ENCODE assay signal across 32 cellular contexts in genomic region chr2:124796647-124797437, GRCh38.
"Had no signal": no experiment of that assay in that cellular context is flagged by ENCODE, and none has a peak within 500 bp of the region (broad histone marks: within the 10 kb centered on the region; RNA-seq: fewer than 3 reads in every experiment).

No MANE protein-coding gene starts in this region.

- H3K4me2 ChIP-seq: hepatocyte had no signal

- FAIRE-seq: colon had no signal

- DNase-seq: activated B cell treated with CpG ODN at 0.5 μM for 24 hours; activated CD4-positive, alpha-beta memory T cell treated with anti-CD3 and anti-CD28 coated beads for 36 hours; activated CD4-positive, alpha-beta T cell treated with anti-CD3 and anti-CD28 coated beads, Interleukin-2, amount 10 ng/mL, durations not matched to agents 24 days and 14 days; activated CD8-positive, alpha-beta memory T cell treated with anti-CD3 and anti-CD28 coated beads, Interleukin-2, amount 50 U/mL, for 48 hours; activated CD8-positive, alpha-beta T cell treated with anti-CD3 and anti-CD28 coated beads, Interleukin-2, amount 10 ng/mL, durations not matched to agents 7 days and 5 days; activated gamma-delta T cell; activated naive CD4-positive, alpha-beta T cell; activated naive CD4-positive, alpha-beta T cell treated with anti-CD3 and anti-CD28 coated beads, Interleukin-2, amount 10 ng/mL, durations not matched to agents 7 days and 5 days; activated naive CD8-positive, alpha-beta T cell treated with anti-CD3 and anti-CD28 coated beads, Interleukin-2, amount 10 ng/mL, durations not matched to agents 7 days and 5 days; activated T-cell treated with anti-CD3 and anti-CD28 coated beads for 4 hours; activated T-cell treated with anti-CD3 and anti-CD28 coated beads, Interleukin-2, amount 50 U/mL, for 24 hours; activated T-cell treated with anti-CD3 and anti-CD28 coated beads, Interleukin-2, amount 50 U/mL, for 72 hours; amniotic stem cell; body of pancreas; caudate nucleus; cortex of kidney; effector memory CD4-positive, alpha-beta T cell; erythroblast; foreskin melanocyte; heart right ventricle; T-helper 1 cell; T-helper 17 cell; T1000; WERI-Rb-1 had no signal

- H3K9me3 Mint-ChIP-seq: activated CD4-positive, alpha-beta memory T cell treated with anti-CD3 and anti-CD28 coated beads for 36 hours; activated CD4-positive, alpha-beta T cell treated with anti-CD3 and anti-CD28 coated beads, Interleukin-2, amount 10 ng/mL, durations not matched to agents 24 days and 14 days; activated naive CD4-positive, alpha-beta T cell treated with anti-CD3 and anti-CD28 coated beads, Interleukin-2, amount 10 ng/mL, durations not matched to agents 7 days and 5 days; activated naive CD8-positive, alpha-beta T cell treated with anti-CD3 and anti-CD28 coated beads, Interleukin-2, amount 10 ng/mL, durations not matched to agents 7 days and 5 days had no signal

- H3K27ac ChIP-seq: body of pancreas, dorsolateral prefrontal cortex, esophagus muscularis mucosa, gastroesophageal sphincter, heart right ventricle, hepatocyte, WERI-Rb-1 had no signal

- H3K4me3 ChIP-seq: body of pancreas, dorsolateral prefrontal cortex, esophagus muscularis mucosa, gastroesophageal sphincter, heart right ventricle, hepatocyte had no signal

- H3K4me3 Mint-ChIP-seq: activated B cell treated with CpG ODN at 0.5 μM for 24 hours; activated CD4-positive, alpha-beta memory T cell treated with anti-CD3 and anti-CD28 coated beads for 36 hours; activated CD4-positive, alpha-beta T cell treated with anti-CD3 and anti-CD28 coated beads, Interleukin-2, amount 10 ng/mL, durations not matched to agents 24 days and 14 days; activated CD8-positive, alpha-beta T cell treated with anti-CD3 and anti-CD28 coated beads, Interleukin-2, amount 10 ng/mL, durations not matched to agents 7 days and 5 days; activated naive CD4-positive, alpha-beta T cell treated with anti-CD3 and anti-CD28 coated beads, Interleukin-2, amount 10 ng/mL, durations not matched to agents 7 days and 5 days; activated naive CD8-positive, alpha-beta T cell treated with anti-CD3 and anti-CD28 coated beads, Interleukin-2, amount 10 ng/mL, durations not matched to agents 7 days and 5 days; activated T-cell treated with anti-CD3 and anti-CD28 coated beads, Interleukin-2, amount 50 U/mL, for 24 hours; activated T-cell treated with anti-CD3 and anti-CD28 coated beads, Interleukin-2, amount 50 U/mL, for 72 hours; T-helper 17 cell; T-helper 2 cell treated with Interferon-gamma antibody and Interleukin-4, amounts not matched to agents 5 μg/mL and 100 μg/mL, for 36 hours had no signal

- H3K27me3 Mint-ChIP-seq: activated B cell treated with CpG ODN at 0.5 μM for 24 hours; activated CD4-positive, alpha-beta memory T cell treated with anti-CD3 and anti-CD28 coated beads for 36 hours; activated CD4-positive, alpha-beta T cell treated with anti-CD3 and anti-CD28 coated beads, Interleukin-2, amount 10 ng/mL, durations not matched to agents 24 days and 14 days; activated naive CD4-positive, alpha-beta T cell treated with anti-CD3 and anti-CD28 coated beads, Interleukin-2, amount 10 ng/mL, durations not matched to agents 7 days and 5 days; activated naive CD8-positive, alpha-beta T cell treated with anti-CD3 and anti-CD28 coated beads, Interleukin-2, amount 10 ng/mL, durations not matched to agents 7 days and 5 days; activated T-cell treated with anti-CD3 and anti-CD28 coated beads, Interleukin-2, amount 50 U/mL, for 24 hours; T-helper 17 cell had no signal

- H3K9me3 ChIP-seq: body of pancreas, esophagus muscularis mucosa, gastroesophageal sphincter, heart right ventricle had no signal

- H3K27ac Mint-ChIP-seq: activated B cell treated with CpG ODN at 0.5 μM for 24 hours; activated CD4-positive, alpha-beta memory T cell treated with anti-CD3 and anti-CD28 coated beads for 36 hours; activated CD4-positive, alpha-beta T cell treated with anti-CD3 and anti-CD28 coated beads, Interleukin-2, amount 10 ng/mL, durations not matched to agents 24 days and 14 days; activated CD8-positive, alpha-beta T cell treated with anti-CD3 and anti-CD28 coated beads, Interleukin-2, amount 10 ng/mL, durations not matched to agents 7 days and 5 days; activated naive CD4-positive, alpha-beta T cell treated with anti-CD3 and anti-CD28 coated beads, Interleukin-2, amount 10 ng/mL, durations not matched to agents 7 days and 5 days; activated naive CD4-positive, alpha-beta T cell treated with anti-CD3 and anti-CD28 coated beads, Interleukin-2, amount 50 U/mL, for 72 hours; activated naive CD8-positive, alpha-beta T cell treated with anti-CD3 and anti-CD28 coated beads, Interleukin-2, amount 10 ng/mL, durations not matched to agents 7 days and 5 days; activated T-cell treated with anti-CD3 and anti-CD28 coated beads, Interleukin-2, amount 50 U/mL, for 24 hours; activated T-cell treated with anti-CD3 and anti-CD28 coated beads, Interleukin-2, amount 50 U/mL, for 72 hours; T-helper 17 cell; T-helper 2 cell treated with Interferon-gamma antibody and Interleukin-4, amounts not matched to agents 5 μg/mL and 100 μg/mL, for 36 hours had no signal

- H3K4me1 Mint-ChIP-seq: activated B cell treated with CpG ODN at 0.5 μM for 24 hours; activated CD4-positive, alpha-beta T cell treated with anti-CD3 and anti-CD28 coated beads, Interleukin-2, amount 10 ng/mL, durations not matched to agents 24 days and 14 days; activated naive CD4-positive, alpha-beta T cell treated with anti-CD3 and anti-CD28 coated beads, Interleukin-2, amount 10 ng/mL, durations not matched to agents 7 days and 5 days; activated naive CD8-positive, alpha-beta T cell treated with anti-CD3 and anti-CD28 coated beads, Interleukin-2, amount 10 ng/mL, durations not matched to agents 7 days and 5 days; T-helper 17 cell had no signal

- H3K36me3 ChIP-seq: esophagus muscularis mucosa, gastroesophageal sphincter, heart right ventricle, WERI-Rb-1 had no signal

- H3K4me1 ChIP-seq: body of pancreas, esophagus muscularis mucosa, gastroesophageal sphincter, heart right ventricle had no signal

- ATAC-seq: activated CD4-positive, CD25-positive, alpha-beta regulatory T cell treated with anti-CD3 and anti-CD28 coated beads, Interleukin-2, amount 50 U/mL, for 24 hours; activated CD8-positive, alpha-beta T cell treated with anti-CD3 and anti-CD28 coated beads, Interleukin-2, amount 10 ng/mL, durations not matched to agents 7 days and 5 days; activated naive CD4-positive, alpha-beta T cell treated with anti-CD3 and anti-CD28 coated beads, Interleukin-2, amount 50 U/mL, for 72 hours; activated T-cell treated with anti-CD3 and anti-CD28 coated beads, Interleukin-2, amount 50 U/mL, for 72 hours; body of pancreas; gastroesophageal sphincter; heart right ventricle; T-helper 17 cell had no signal

- H3K36me3 Mint-ChIP-seq: activated CD4-positive, alpha-beta memory T cell treated with anti-CD3 and anti-CD28 coated beads for 36 hours; activated naive CD4-positive, alpha-beta T cell treated with anti-CD3 and anti-CD28 coated beads, Interleukin-2, amount 10 ng/mL, durations not matched to agents 7 days and 5 days; activated naive CD4-positive, alpha-beta T cell treated with anti-CD3 and anti-CD28 coated beads, Interleukin-2, amount 50 U/mL, for 72 hours; activated naive CD8-positive, alpha-beta T cell treated with anti-CD3 and anti-CD28 coated beads, Interleukin-2, amount 10 ng/mL, durations not matched to agents 7 days and 5 days had no signal

- H3K79me2 ChIP-seq: hepatocyte had no signal

- H3K27me3 ChIP-seq: body of pancreas, dorsolateral prefrontal cortex, esophagus muscularis mucosa, gastroesophageal sphincter, heart right ventricle, hepatocyte had no signal

- H2AFZ ChIP-seq: hepatocyte had no signal
